Comparison of ENCODE assay signal across 1 cellular context in the genomic region with DNA sequence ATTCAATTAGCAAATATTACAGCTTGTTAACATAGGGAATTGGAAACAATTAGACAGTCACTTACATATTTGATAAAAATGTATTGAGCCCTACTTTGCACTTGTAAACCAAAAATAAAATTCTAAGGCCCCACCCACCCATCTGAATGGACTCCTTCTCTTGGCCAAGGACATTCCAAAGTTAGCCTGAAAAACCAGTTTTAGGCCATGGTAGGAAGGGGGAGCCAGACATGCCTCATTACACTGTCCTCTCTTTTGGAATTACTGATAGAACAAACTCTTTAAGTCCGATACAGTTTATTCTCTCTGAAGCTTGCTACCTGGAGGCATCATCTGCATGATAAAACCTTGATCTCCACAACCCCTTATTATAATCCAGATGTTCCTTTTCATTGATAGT.
TF ChIP-seq lines count a peak whose summit lies in the region.

No MANE protein-coding gene starts in this region.

TF ChIP-seq in GM23338, 12 proteins besides CTCF, POLR2A, EP300 and RAD21 (continued from another document):
- TF ChIP-seq, protein P1, sequence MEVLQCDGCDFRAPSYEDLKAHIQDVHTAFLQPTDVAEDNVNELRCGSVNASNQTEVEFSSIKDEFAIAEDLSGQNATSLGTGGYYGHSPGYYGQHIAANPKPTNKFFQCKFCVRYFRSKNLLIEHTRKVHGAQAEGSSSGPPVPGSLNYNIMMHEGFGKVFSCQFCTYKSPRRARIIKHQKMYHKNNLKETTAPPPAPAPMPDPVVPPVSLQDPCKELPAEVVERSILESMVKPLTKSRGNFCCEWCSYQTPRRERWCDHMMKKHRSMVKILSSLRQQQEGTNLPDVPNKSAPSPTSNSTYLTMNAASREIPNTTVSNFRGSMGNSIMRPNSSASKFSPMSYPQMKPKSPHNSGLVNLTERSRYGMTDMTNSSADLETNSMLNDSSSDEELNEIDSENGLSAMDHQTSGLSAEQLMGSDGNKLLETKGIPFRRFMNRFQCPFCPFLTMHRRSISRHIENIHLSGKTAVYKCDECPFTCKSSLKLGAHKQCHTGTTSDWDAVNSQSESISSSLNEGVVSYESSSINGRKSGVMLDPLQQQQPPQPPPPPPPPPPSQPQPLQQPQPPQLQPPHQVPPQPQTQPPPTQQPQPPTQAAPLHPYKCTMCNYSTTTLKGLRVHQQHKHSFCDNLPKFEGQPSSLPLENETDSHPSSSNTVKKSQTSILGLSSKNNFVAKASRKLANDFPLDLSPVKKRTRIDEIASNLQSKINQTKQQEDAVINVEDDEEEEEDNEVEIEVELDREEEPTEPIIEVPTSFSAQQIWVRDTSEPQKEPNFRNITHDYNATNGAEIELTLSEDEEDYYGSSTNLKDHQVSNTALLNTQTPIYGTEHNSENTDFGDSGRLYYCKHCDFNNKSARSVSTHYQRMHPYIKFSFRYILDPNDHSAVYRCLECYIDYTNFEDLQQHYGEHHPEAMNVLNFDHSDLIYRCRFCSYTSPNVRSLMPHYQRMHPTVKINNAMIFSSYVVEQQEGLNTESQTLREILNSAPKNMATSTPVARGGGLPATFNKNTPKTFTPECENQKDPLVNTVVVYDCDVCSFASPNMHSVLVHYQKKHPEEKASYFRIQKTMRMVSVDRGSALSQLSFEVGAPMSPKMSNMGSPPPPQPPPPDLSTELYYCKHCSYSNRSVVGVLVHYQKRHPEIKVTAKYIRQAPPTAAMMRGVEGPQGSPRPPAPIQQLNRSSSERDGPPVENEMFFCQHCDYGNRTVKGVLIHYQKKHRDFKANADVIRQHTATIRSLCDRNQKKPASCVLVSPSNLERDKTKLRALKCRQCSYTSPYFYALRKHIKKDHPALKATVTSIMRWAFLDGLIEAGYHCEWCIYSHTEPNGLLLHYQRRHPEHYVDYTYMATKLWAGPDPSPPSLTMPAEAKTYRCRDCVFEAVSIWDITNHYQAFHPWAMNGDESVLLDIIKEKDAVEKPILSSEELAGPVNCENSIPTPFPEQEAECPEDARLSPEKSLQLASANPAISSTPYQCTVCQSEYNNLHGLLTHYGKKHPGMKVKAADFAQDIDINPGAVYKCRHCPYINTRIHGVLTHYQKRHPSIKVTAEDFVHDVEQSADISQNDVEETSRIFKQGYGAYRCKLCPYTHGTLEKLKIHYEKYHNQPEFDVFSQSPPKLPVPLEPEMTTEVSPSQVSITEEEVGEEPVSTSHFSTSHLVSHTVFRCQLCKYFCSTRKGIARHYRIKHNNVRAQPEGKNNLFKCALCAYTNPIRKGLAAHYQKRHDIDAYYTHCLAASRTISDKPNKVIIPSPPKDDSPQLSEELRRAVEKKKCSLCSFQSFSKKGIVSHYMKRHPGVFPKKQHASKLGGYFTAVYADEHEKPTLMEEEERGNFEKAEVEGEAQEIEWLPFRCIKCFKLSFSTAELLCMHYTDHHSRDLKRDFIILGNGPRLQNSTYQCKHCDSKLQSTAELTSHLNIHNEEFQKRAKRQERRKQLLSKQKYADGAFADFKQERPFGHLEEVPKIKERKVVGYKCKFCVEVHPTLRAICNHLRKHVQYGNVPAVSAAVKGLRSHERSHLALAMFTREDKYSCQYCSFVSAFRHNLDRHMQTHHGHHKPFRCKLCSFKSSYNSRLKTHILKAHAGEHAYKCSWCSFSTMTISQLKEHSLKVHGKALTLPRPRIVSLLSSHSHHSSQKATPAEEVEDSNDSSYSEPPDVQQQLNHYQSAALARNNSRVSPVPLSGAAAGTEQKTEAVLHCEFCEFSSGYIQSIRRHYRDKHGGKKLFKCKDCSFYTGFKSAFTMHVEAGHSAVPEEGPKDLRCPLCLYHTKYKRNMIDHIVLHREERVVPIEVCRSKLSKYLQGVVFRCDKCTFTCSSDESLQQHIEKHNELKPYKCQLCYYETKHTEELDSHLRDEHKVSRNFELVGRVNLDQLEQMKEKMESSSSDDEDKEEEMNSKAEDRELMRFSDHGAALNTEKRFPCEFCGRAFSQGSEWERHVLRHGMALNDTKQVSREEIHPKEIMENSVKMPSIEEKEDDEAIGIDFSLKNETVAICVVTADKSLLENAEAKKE (CRISPR knock-in tag; IDR thresholded peaks at IDR 0.05) = no peak
- TF ChIP-seq CREB1 (CRISPR knock-in tag; IDR thresholded peaks at IDR 0.05; ENCODE audit: low read depth) (no peak), STAT1 (IDR thresholded peaks at IDR 0.05; ENCODE audit: unreplicated experiment) (no peak), ZNF114 (CRISPR knock-in tag; IDR thresholded peaks at IDR 0.05) (no peak)
